ENCODE assay signal across 10 cellular contexts in genomic region chr2:121626777-121627524, GRCh38. TPM values are rescaled to one million over a fixed set of nuclear protein-coding genes. Genes with fewer than 3 reads are reported as not detected.
DNase-seq lines count a peak whose midpoint lies in the region; ATAC-seq and TF ChIP-seq lines count a peak whose summit lies in the region.
"Had no signal": no experiment of that assay in that cellular context is flagged by ENCODE, and none has a peak within 500 bp of the region (broad histone marks: within the 10 kb centered on the region; RNA-seq: fewer than 3 reads in every experiment).

No MANE protein-coding gene starts in this region.

- no peak for TF ChIP-seq EP300 in transverse colon (IDR thresholded peaks at IDR 0.05; ENCODE audit: low read depth)

- TF ChIP-seq CTCF in esophagus squamous epithelium (IDR thresholded peaks at IDR 0.05) (no peak), lung (IDR thresholded peaks at IDR 0.05; ENCODE audit: control extremely low read depth, extremely low read depth) (no peak), transverse colon (IDR thresholded peaks at IDR 0.05) (no peak)

- POLR2A ChIA-PET in activated CD4-positive, alpha-beta T cell treated with anti-CD3 and anti-CD28 coated beads for 36 hours (lab: Charles Lee): no interaction called here

- H3K36me3 Mint-ChIP-seq in activated CD4-positive, alpha-beta T cell treated with anti-CD3 and anti-CD28 coated beads for 36 hours (ENCODE audit: low read depth): peaks cover 12% of the 10 kb centered on the region

- H3K4me3 Mint-ChIP-seq in activated CD4-positive, alpha-beta T cell treated with anti-CD3 and anti-CD28 coated beads for 36 hours: no peak overlapping the region
- H3K4me3 Mint-ChIP-seq: activated T-helper 1 cell treated with anti-CD3 and anti-CD28 coated beads, Interleukin-12 subunit alpha, Interleukin-12 subunit beta, Interleukin-2, Interleukin-4 antibody, amounts not matched to agents 30 ng/mL and 10 ng/mL and 1 ng/mL, durations not matched to agents 14 hours and 24 hours and 36 hours had no signal

- DNase-seq in NCI-H2196 (lab: John Stamatoyannopoulos, UW; ENCODE audit: unreplicated experiment) (peak; percentile 35), NCI-H2196 treated with DMSO at 0.1 percent for 48 hours (lab: John Stamatoyannopoulos, UW; ENCODE audit: unreplicated experiment) (no peak), esophagus squamous epithelium (lab: John Stamatoyannopoulos, UW) (no peak), lung (ENCODE audit: low spot score) (peak; percentile 56), transverse colon (peak; percentile 14), NCI-H1105 treated with DMSO at 0.1 percent for 48 hours (lab: John Stamatoyannopoulos, UW) (no peak)
- DNase-seq in activated CD4-positive, alpha-beta T cell treated with anti-CD3 and anti-CD28 coated beads for 36 hours: no peak
- no peak for DNase-seq in activated CD4-positive, alpha-beta T cell treated with anti-CD3 and anti-CD28 coated beads, Interleukin-2, amount 50 U/mL, for 1 hour
- DNase-seq: effector CD4-positive, alpha-beta T cell had no signal

- ATAC-seq in lung (ENCODE audit: insufficient read depth, low FRiP score): no peak
- no peak for ATAC-seq in activated CD4-positive, alpha-beta T cell treated with anti-CD3 and anti-CD28 coated beads for 36 hours

- CTCF ChIA-PET in activated CD4-positive, alpha-beta T cell treated with anti-CD3 and anti-CD28 coated beads for 36 hours (lab: Charles Lee): interaction anchor here (0.7 kb wide), 1 partner anchor 26 kb away, joined by 3 read pairs; no protein-coding TSS in a partner anchor

- H3K27ac Mint-ChIP-seq in activated CD4-positive, alpha-beta T cell treated with anti-CD3 and anti-CD28 coated beads for 36 hours: no peak overlapping the region
- H3K27ac Mint-ChIP-seq: activated T-helper 1 cell treated with anti-CD3 and anti-CD28 coated beads, Interleukin-12 subunit alpha, Interleukin-12 subunit beta, Interleukin-2, Interleukin-4 antibody, amounts not matched to agents 30 ng/mL and 10 ng/mL and 1 ng/mL, durations not matched to agents 14 hours and 24 hours and 36 hours had no signal

- no peaks in the 10 kb centered on the region for H3K9me3 Mint-ChIP-seq in activated CD4-positive, alpha-beta T cell treated with anti-CD3 and anti-CD28 coated beads for 36 hours (ENCODE audit: low read depth)
- H3K9me3 Mint-ChIP-seq: activated T-helper 1 cell treated with anti-CD3 and anti-CD28 coated beads, Interleukin-12 subunit alpha, Interleukin-12 subunit beta, Interleukin-2, Interleukin-4 antibody, amounts not matched to agents 30 ng/mL and 10 ng/mL and 1 ng/mL, durations not matched to agents 14 hours and 24 hours and 36 hours had no signal

- 83% methylated on average over 4 of the region's 4 CpGs for WGBS in esophagus squamous epithelium, 2 donors
- whole genome bisulfite sequencing in lung, 2 donors: 73 to 81% methylated on average over 4 of the region's 4 CpGs
- WGBS in transverse colon (ENCODE audit: low coverage in 1 of 2), 2 donors: 80 to 88% methylated on average over 4 of the region's 4 CpGs

- TF ChIP-seq POLR2A in esophagus squamous epithelium (IDR thresholded peaks at IDR 0.05): no peak
- no peak for TF ChIP-seq POLR2A in transverse colon (IDR thresholded peaks at IDR 0.05)

- no peaks in the 10 kb centered on the region for H3K9me3 ChIP-seq in esophagus squamous epithelium
- peaks cover 0 to 4% of the 10 kb centered on the region in 2 donors for H3K9me3 ChIP-seq in lung (ENCODE audit: control insufficient read depth in 2 of 2, insufficient read depth in 1 of 2, low read length in 1 of 2)
- H3K9me3 ChIP-seq in transverse colon: no peaks in the 10 kb centered on the region

- H3K27me3 Mint-ChIP-seq in activated CD4-positive, alpha-beta T cell treated with anti-CD3 and anti-CD28 coated beads for 36 hours: no peaks in the 10 kb centered on the region

- H3K4me3 ChIP-seq in esophagus squamous epithelium (no peak overlapping the region), lung (no peak overlapping the region), transverse colon (no peak overlapping the region)

- intact Hi-C loops in esophagus squamous epithelium (cut with DNase I) (no loop called here), transverse colon (cut with DNase I; ENCODE audit: low total_unique reads) (no loop called here)
- intact Hi-C loops in activated CD4-positive, alpha-beta T cell treated with anti-CD3 and anti-CD28 coated beads for 36 hours (cut with DNase I, micrococcal nuclease): no loop called here

- H3K27me3 ChIP-seq in esophagus squamous epithelium (no peaks in the 10 kb centered on the region), lung (ENCODE audit: control insufficient read depth, insufficient read depth) (no peaks in the 10 kb centered on the region), transverse colon (no peaks in the 10 kb centered on the region)

- H3K27ac ChIP-seq in esophagus squamous epithelium (peak overlapping the region; percentile 25 to 67 (median 48)), lung (ENCODE audit: low read depth in 1 of 2, low read length in 1 of 2) (peak overlapping the region in 1 of 2 donors; percentile 87), transverse colon (peak overlapping the region in 1 of 4 donors; percentile 40)

- peaks cover 7 to 22% (median 14%) of the 10 kb centered on the region in 3 donors for H3K4me1 ChIP-seq in esophagus squamous epithelium
- H3K4me1 ChIP-seq in lung (ENCODE audit: control insufficient read depth in 2 of 2, insufficient read depth in 2 of 2, low read length in 2 of 2): peaks cover 1 to 9% of the 10 kb centered on the region in 2 donors
- H3K4me1 ChIP-seq in transverse colon: peaks cover 0 to 14% (median 5%) of the 10 kb centered on the region in 4 donors

- H3K36me3 ChIP-seq in esophagus squamous epithelium (no peaks in the 10 kb centered on the region), lung (ENCODE audit: control insufficient read depth in 2 of 2, insufficient read depth in 2 of 2, low read length in 2 of 2) (no peaks in the 10 kb centered on the region), transverse colon (no peaks in the 10 kb centered on the region)

- peaks cover 10% of the 10 kb centered on the region for H3K4me1 Mint-ChIP-seq in activated CD4-positive, alpha-beta T cell treated with anti-CD3 and anti-CD28 coated beads for 36 hours

- in situ Hi-C loops in transverse colon (cut with MboI; ENCODE audit: low pct_ligation_motif_present in 1 of 4, low pct_unique_long_range_greater_than_20kb in 1 of 4, low sequenced_read_pairs in 3 of 4): no loop called here

RNA-seq across cellular contexts. Expression of gene CLASP1, which starts 22.3 kb away (rescaled TPM):
- total RNA-seq in esophagus squamous epithelium (10 to 100 TPM; 28.9 to 58.0 (median 41.9) TPM), lung (100 to 1,000 TPM in 1 of 2 donors, 10 to 100 TPM in 1; 48.7 to 128 TPM), transverse colon (10 to 100 TPM; 43.0 to 53.9 (median 51.3) TPM)
- 10 to 100 TPM in 1 of 2 donors, 1 to 10 TPM in 1; 7.4 to 12.6 TPM for polyA plus RNA-seq in lung
- 10 to 100 TPM; 56.8 to 75.6 TPM for total RNA-seq in activated CD4-positive, alpha-beta T cell treated with anti-CD3 and anti-CD28 coated beads for 36 hours

Comparison
In these comparisons a context has a peak if more than half of its experiments do, and no peak if none do; other contexts are left out.
1. DNase-seq: peak in NCI-H2196 (single experiment), lung (single experiment) and transverse colon (single experiment); none in NCI-H2196 treated with DMSO at 0.1 percent for 48 hours (single experiment), esophagus squamous epithelium (single experiment), activated CD4-positive, alpha-beta T cell treated with anti-CD3 and anti-CD28 coated beads for 36 hours (single experiment), activated CD4-positive, alpha-beta T cell treated with anti-CD3 and anti-CD28 coated beads, Interleukin-2, amount 50 U/mL, for 1 hour (single experiment) and NCI-H1105 treated with DMSO at 0.1 percent for 48 hours (single experiment).